Comparison of ENCODE assay signal across 17 cellular contexts in genomic region chr20:54108817-54109216, GRCh38. TPM values are rescaled to one million over a fixed set of nuclear protein-coding genes. Genes with fewer than 3 reads are reported as not detected.
DNase-seq lines count a peak whose midpoint lies in the region; ATAC-seq, FAIRE-seq and TF ChIP-seq lines count a peak whose summit lies in the region.
"Had no signal": no experiment of that assay in that cellular context is flagged by ENCODE, and none has a peak within 500 bp of the region (broad histone marks: within the 10 kb centered on the region; RNA-seq: fewer than 3 reads in every experiment).

No MANE protein-coding gene starts in this region.

- H3K27me3 Mint-ChIP-seq in Calu3 (ENCODE audit: unreplicated experiment), result no peaks in the 10 kb centered on the region

- no peak for TF ChIP-seq POLR2A in GM12892 (IDR thresholded peaks at IDR 0.05; ENCODE audit: low read depth, low read length)

- H3K36me3 Mint-ChIP-seq in Calu3 (ENCODE audit: insufficient read depth, unreplicated experiment), result peaks cover 27% of the 10 kb centered on the region
- H3K36me3 Mint-ChIP-seq: CD14-positive monocyte had no signal

- H3K4me3 Mint-ChIP-seq in Calu3 (ENCODE audit: low read depth, unreplicated experiment), result no peak overlapping the region
- H3K4me3 Mint-ChIP-seq: CD14-positive monocyte; CD4-positive, alpha-beta T cell; CD8-positive, alpha-beta memory T cell; HFFc6 had no signal

- H3K27ac Mint-ChIP-seq in Calu3 (ENCODE audit: unreplicated experiment), result peak overlapping the region; percentile 83
- H3K27ac Mint-ChIP-seq: CD14-positive monocyte; CD4-positive, alpha-beta T cell; CD8-positive, alpha-beta memory T cell; HFFc6 had no signal

- peaks cover 80% of the 10 kb centered on the region for H3K4me1 Mint-ChIP-seq in Calu3 (ENCODE audit: low read depth, unreplicated experiment)
- H3K4me1 Mint-ChIP-seq: CD8-positive, alpha-beta memory T cell had no signal

- FAIRE-seq in RCC 7860 (lab: Jason Lieb, UNC) (peak; percentile 20), colon (lab: Jason Lieb, UNC) (peak; percentile 75), GM12892 (lab: Jason Lieb, UNC) (no peak)
- FAIRE-seq: G401.6, H54 had no signal

- CTCF ChIA-PET in Calu3 (lab: Charles Lee), result interaction anchor here (1.5 to 2.1 kb wide), 2 partner anchors 24 to 60 kb away, joined by 4 to 5 read pairs; no protein-coding TSS in a partner anchor

- intact Hi-C loops in Calu3 (cut with micrococcal nuclease; ENCODE audit: unreplicated experiment), result loop anchor here (1.0 to 10.0 kb wide), 2 partner anchors 24 to 236 kb away; no protein-coding TSS in a partner anchor

- no TSS peak for BruUV-seq in Calu3 (replicated peaks; lab: Mats Ljungman, UMichigan)

- ATAC-seq in GM18498 (IDR thresholded peaks at IDR 0.05; ENCODE audit: unreplicated experiment), result no peak

- H3K9me3 Mint-ChIP-seq in Calu3 (ENCODE audit: low read depth, unreplicated experiment), result peaks cover 3% of the 10 kb centered on the region
- H3K9me3 Mint-ChIP-seq: CD4-positive, alpha-beta T cell; CD8-positive, alpha-beta memory T cell; HFFc6 had no signal

- TF ChIP-seq CTCF in Calu3 (IDR thresholded peaks at IDR 0.05; ENCODE audit: unreplicated experiment), result no peak

- DNase-seq in Calu3 (no peak), RCC 7860 (ENCODE audit: low spot score) (no peak), GM12892 (ENCODE audit: insufficient read length) (no peak), DMS114 treated with DMSO at 0.1 percent for 48 hours (lab: John Stamatoyannopoulos, UW; ENCODE audit: unreplicated experiment) (no peak)
- DNase-seq: BE2C; CD4-positive, alpha-beta T cell; CD8-positive, alpha-beta memory T cell; DMS153; DND-41; GOT3; HFFc6 had no signal

RNA-seq across cellular contexts. Expression of gene BCAS1, which starts 38.4 kb away (rescaled TPM):
- 11.1 and 16.9 TPM in 2 replicates for total RNA-seq in Calu3 (2022)
- polyA plus RNA-seq in GM12892 (2012; ENCODE audit: missing spikeins), result 2.5 TPM
- polyA plus RNA-seq: AG04450 had no signal
